ENCODE assay signal across 9 cellular contexts in the genomic region with DNA sequence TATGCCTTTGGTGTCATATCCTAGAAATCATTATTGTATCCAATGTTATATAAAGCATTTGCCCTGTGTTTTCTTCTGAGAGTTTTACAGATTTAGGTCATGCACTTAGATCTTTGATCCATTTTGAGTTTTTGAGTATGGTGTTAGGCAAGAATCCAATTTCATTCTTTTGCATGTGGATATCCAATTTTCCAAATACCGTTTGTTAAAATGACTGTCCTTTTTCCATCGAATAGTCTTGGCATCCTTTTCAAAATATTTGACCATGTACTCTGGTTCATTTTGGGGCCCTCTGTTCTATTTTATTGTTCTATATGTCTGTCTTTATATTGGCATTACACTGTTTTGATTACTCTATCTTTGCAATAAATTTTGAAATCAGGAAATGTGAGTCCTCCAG. TPM values are rescaled to one million over a fixed set of nuclear protein-coding genes. Genes with fewer than 3 reads are reported as not detected.
"Had no signal": no experiment of that assay in that cellular context is flagged by ENCODE, and none has a peak within 500 bp of the region (broad histone marks: within the 10 kb centered on the region; RNA-seq: fewer than 3 reads in every experiment).

No MANE protein-coding gene starts in this region.

- H3K27ac Mint-ChIP-seq: HFFc6 had no signal

- H3K9me3 ChIP-seq: HAP-1 had no signal

- FAIRE-seq: K562 had no signal

- H3K27ac ChIP-seq: HL-60 had no signal

- DNase-seq: GOT3, H7, HFFc6, IMR-90 had no signal

- H3K4me3 ChIP-seq: HAP-1, K562 had no signal

- H3K4me3 Mint-ChIP-seq: HFFc6 had no signal

- ATAC-seq: HCT116, K562 had no signal

RNA-seq across cellular contexts. Expression of gene KCNJ13, which starts 23.8 kb away (rescaled TPM):
- total RNA-seq: H7, HFFc6, HT1080, IMR-90, K562 had no signal
- polyA plus RNA-seq: IMR-90 had no signal
